Comparison of ENCODE assay signal across 21 cellular contexts in the genomic region with DNA sequence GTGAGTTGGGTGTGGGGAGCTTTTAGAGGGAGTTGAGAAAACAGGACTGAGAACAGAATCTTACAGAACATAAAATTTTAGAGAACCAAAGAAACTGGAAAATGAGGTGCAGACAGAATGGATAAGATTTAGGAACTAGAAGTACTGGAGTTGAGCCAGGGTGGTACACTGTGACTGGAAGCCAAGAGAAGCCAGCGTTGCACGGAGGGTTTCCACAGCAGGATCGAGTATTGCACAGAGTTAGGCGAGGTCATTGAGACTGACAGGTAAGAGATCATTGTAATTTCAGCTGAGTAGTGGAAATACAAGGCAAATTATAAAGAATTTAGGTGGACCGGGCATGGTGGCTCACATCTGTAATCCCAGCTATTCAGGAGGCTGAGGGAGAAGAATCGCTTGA. TPM values are rescaled to one million over a fixed set of nuclear protein-coding genes. Genes with fewer than 3 reads are reported as not detected.
DNase-seq lines count a peak whose midpoint lies in the region; ATAC-seq and TF ChIP-seq lines count a peak whose summit lies in the region.
"Had no signal": no experiment of that assay in that cellular context is flagged by ENCODE, and none has a peak within 500 bp of the region (broad histone marks: within the 10 kb centered on the region; RNA-seq: fewer than 3 reads in every experiment).

No MANE protein-coding gene starts in this region.

- DNase-seq in CD1c-positive myeloid dendritic cell (ENCODE audit: extremely low spot score) (peak; percentile 53), Calu3 (peak; percentile 73), medulla oblongata (ENCODE audit: extremely low spot score) (peak; percentile 31), posterior vena cava (ENCODE audit: low spot score) (peak; percentile 51), ACHN (no peak), midbrain (lab: John Stamatoyannopoulos, UW) (no peak)
- DNase-seq: CD4-positive, alpha-beta T cell; CD8-positive, alpha-beta memory T cell; DMS53; DMS79 treated with DMSO at 0.1 percent for 48 hours; GF-D8; GM23248; H7; HCEC 1CT had no signal

- no peak for TF ChIP-seq CTCF in Calu3 (IDR thresholded peaks at IDR 0.05; ENCODE audit: unreplicated experiment)

- intact Hi-C loops in Calu3 (cut with micrococcal nuclease; ENCODE audit: unreplicated experiment) (no loop called here), posterior vena cava (cut with DNase I) (no loop called here)

- no peak overlapping the region for H3K4me3 Mint-ChIP-seq in Calu3 (ENCODE audit: low read depth, unreplicated experiment)
- H3K4me3 Mint-ChIP-seq: B cell; CD4-positive, alpha-beta T cell had no signal

- in situ Hi-C loops in ACHN (cut with HindIII; ENCODE audit: low pct_ligation_motif_present, low pct_unique_long_range_greater_than_20kb, low sequenced_read_pairs) = no loop called here

- no peak for ATAC-seq in GM18858 (IDR thresholded peaks at IDR 0.05; ENCODE audit: unreplicated experiment)

- H3K27me3 Mint-ChIP-seq in Calu3 (ENCODE audit: unreplicated experiment) = peaks cover 70% of the 10 kb centered on the region

- no peak overlapping the region for H3K27ac Mint-ChIP-seq in Calu3 (ENCODE audit: unreplicated experiment)
- H3K27ac Mint-ChIP-seq: B cell; CD4-positive, alpha-beta T cell had no signal

- peaks cover 26% of the 10 kb centered on the region for H3K4me1 Mint-ChIP-seq in Calu3 (ENCODE audit: low read depth, unreplicated experiment)
- H3K4me1 Mint-ChIP-seq: B cell had no signal

- CTCF ChIA-PET in Calu3 (lab: Charles Lee) = interaction anchor here (0.6 to 109.6 kb wide), 29 partner anchors 1 to 1147 kb away, joined by 3 to 8195 read pairs (median 9); a partner anchor contains a TSS

- no TSS peak for BruUV-seq in Calu3 (replicated peaks; lab: Mats Ljungman, UMichigan)

- peaks cover 3% of the 10 kb centered on the region for H3K9me3 Mint-ChIP-seq in Calu3 (ENCODE audit: low read depth, unreplicated experiment)
- H3K9me3 Mint-ChIP-seq: CD4-positive, alpha-beta T cell; CD8-positive, alpha-beta memory T cell had no signal

- H3K36me3 Mint-ChIP-seq in Calu3 (ENCODE audit: insufficient read depth, unreplicated experiment) = peaks cover 21% of the 10 kb centered on the region

RNA-seq across cellular contexts. Expression of a gene that starts 6.6 kb away (rescaled TPM):
- total RNA-seq in Calu3 (2022) (0.33 and 1.9 TPM in 2 replicates), posterior vena cava (under 1 TPM; 0.19 to 0.57 TPM)
- total RNA-seq: A172; A673; B cell; CD8-positive, alpha-beta memory T cell; Daoy; G401; GM23248; H1; H7 had no signal

RNA-seq across cellular contexts. Expression of a gene that starts 11.2 kb away (rescaled TPM):
- total RNA-seq in Calu3 (2022) = 2,152 and 2,179 TPM in 2 replicates
- total RNA-seq in posterior vena cava = 10 to 100 TPM; 57.6 to 65.5 TPM

RNA-seq across cellular contexts. Expression of a gene that starts 41.8 kb away (rescaled TPM):
- not detected in 2 replicates for total RNA-seq in Calu3 (2022)
- total RNA-seq in posterior vena cava = not detected
- total RNA-seq: A172; A673; B cell; CD4-positive, alpha-beta T cell; CD8-positive, alpha-beta memory T cell; Daoy; G401; GM23248; H1; H7 had no signal

RNA-seq across cellular contexts. Expression of a gene that starts 42.0 kb away (rescaled TPM):
- total RNA-seq in Calu3 (2022) (1,738 and 1,968 TPM in 2 replicates), posterior vena cava (10 to 100 TPM; 32.1 to 43.2 TPM)

RNA-seq across cellular contexts. Expression of a gene that starts 45.9 kb away (rescaled TPM):
- total RNA-seq in Calu3 (2022) = 0.38 TPM in 1 of 2 replicates, not detected in the other
- 10 to 100 TPM in 1 of 2 donors, under 1 TPM in 1; 0.69 to 15.3 TPM for total RNA-seq in posterior vena cava
- total RNA-seq: A172; A673; B cell; CD4-positive, alpha-beta T cell; CD8-positive, alpha-beta memory T cell; G401; GM23248; H1 had no signal

Comparison
In these comparisons a context has a peak if more than half of its experiments do, and no peak if none do; other contexts are left out.
1. DNase-seq: peak in CD1c-positive myeloid dendritic cell (single experiment), Calu3 (single experiment), medulla oblongata (single experiment) and posterior vena cava (single experiment); none in ACHN (single experiment) and midbrain (single experiment).
2. RNA of a gene that starts 11.2 kb away (total RNA-seq): 2,152 to 2,179 TPM in Calu3; 57.6 to 65.5 TPM in posterior vena cava; every median in the first group is over 10 times any median in the second.